In genomic region chr17:39626671-39627169, GRCh38 we compare ENCODE assay signal across 8 cellular contexts. TPM values are rescaled to one million over a fixed set of nuclear protein-coding genes. Genes with fewer than 3 reads are reported as not detected.
A peak's percentile ranks its signal among the peaks of the same experiment; 100 is the strongest.
DNase-seq lines count a peak whose midpoint lies in the region; ATAC-seq and TF ChIP-seq lines count a peak whose summit lies in the region.

TSS of gene PPP1R1B (plus strand) at chr17:39626952. CDS start at chr17:39627393, 441 bp downstream.

- H3K27ac Mint-ChIP-seq in activated T-cell treated with anti-CD3 and anti-CD28 coated beads, Interleukin-2, amount 50 U/mL, for 72 hours, result no peak within 1 kb of the TSS
- H3K27ac Mint-ChIP-seq in chondrocyte (ENCODE audit: unreplicated experiment), result no peak within 1 kb of the TSS

- WGBS in mesodermal cell (ENCODE audit: insufficient coverage in 2 of 2), 2 experiments, result 0 to 1% methylated on average over 10 to 21 of the region's 25 CpGs

- peaks cover 48% of the 10 kb centered on the region for H3K27me3 Mint-ChIP-seq in activated T-cell treated with anti-CD3 and anti-CD28 coated beads, Interleukin-2, amount 50 U/mL, for 72 hours (ENCODE audit: low read depth)
- peaks cover 42% of the 10 kb centered on the region for H3K27me3 Mint-ChIP-seq in chondrocyte (ENCODE audit: low read depth)

- DNase-seq in activated T-cell treated with anti-CD3 and anti-CD28 coated beads, Interleukin-2, amount 50 U/mL, for 72 hours, result no peak
- DNase-seq in activated T-cell treated with anti-CD3 and anti-CD28 coated beads, Interleukin-2, amount 50 U/mL, for 1 hour, result no peak
- DNase-seq in chondrocyte (ENCODE audit: low spot score) (no peak), thoracic aorta (ENCODE audit: low spot score) (no peak), DMS153 treated with DMSO at 0.1 percent for 48 hours (lab: John Stamatoyannopoulos, UW; ENCODE audit: unreplicated experiment) (no peak), GDM1 (lab: John Stamatoyannopoulos, UW) (no peak)

- H3K4me1 Mint-ChIP-seq in activated T-cell treated with anti-CD3 and anti-CD28 coated beads, Interleukin-2, amount 50 U/mL, for 72 hours (ENCODE audit: low read depth), result peaks cover 43% of the 10 kb centered on the region
- H3K4me1 Mint-ChIP-seq in chondrocyte (ENCODE audit: low read depth), result peaks cover 17% of the 10 kb centered on the region

- H3K4me1 ChIP-seq in mesodermal cell (ENCODE audit: control insufficient read depth, insufficient read depth, low read length, poor library complexity, severe bottlenecking), result peaks cover 11% of the 10 kb centered on the region
- H3K4me1 ChIP-seq in thoracic aorta (ENCODE audit: control insufficient read depth in 1 of 2, low read depth in 2 of 2), result peaks cover 3 to 22% of the 10 kb centered on the region in 2 donors

- H3K27ac ChIP-seq in mesodermal cell (ENCODE audit: low read depth, low read length, severe bottlenecking), result no peak within 1 kb of the TSS
- peak within 1 kb of the TSS in 1 of 2 donors; percentile 47 for H3K27ac ChIP-seq in thoracic aorta

- no peak for ATAC-seq in activated T-cell treated with anti-CD3 and anti-CD28 coated beads, Interleukin-2, amount 50 U/mL, for 72 hours (replicated peaks in 1 of 2)
- ATAC-seq in thoracic aorta (ENCODE audit: insufficient number of reproducible peaks, low FRiP score, low read depth) (no peak), HG02763 (IDR thresholded peaks at IDR 0.05; ENCODE audit: unreplicated experiment) (no peak)

- H3K9me3 Mint-ChIP-seq in activated T-cell treated with anti-CD3 and anti-CD28 coated beads, Interleukin-2, amount 50 U/mL, for 72 hours, result no peaks in the 10 kb centered on the region
- no peaks in the 10 kb centered on the region for H3K9me3 Mint-ChIP-seq in chondrocyte (ENCODE audit: low read depth)

- H3K9me3 ChIP-seq in mesodermal cell (ENCODE audit: control insufficient read depth, low read length) (no peaks in the 10 kb centered on the region), thoracic aorta (no peaks in the 10 kb centered on the region)

- no peaks in the 10 kb centered on the region for H3K36me3 Mint-ChIP-seq in activated T-cell treated with anti-CD3 and anti-CD28 coated beads, Interleukin-2, amount 50 U/mL, for 72 hours (ENCODE audit: insufficient read depth in 2 of 2)
- H3K36me3 Mint-ChIP-seq in chondrocyte (ENCODE audit: low read depth), result peaks cover 3% of the 10 kb centered on the region

- H3K36me3 ChIP-seq in mesodermal cell (ENCODE audit: control insufficient read depth, insufficient read depth, low read length) (no peaks in the 10 kb centered on the region), thoracic aorta (no peaks in the 10 kb centered on the region)

- H3K27me3 ChIP-seq in thoracic aorta (replicated peaks; ENCODE audit: insufficient read depth), result no peaks in the 10 kb centered on the region

- H3K4me3 Mint-ChIP-seq in activated T-cell treated with anti-CD3 and anti-CD28 coated beads, Interleukin-2, amount 50 U/mL, for 72 hours, result peak within 1 kb of the TSS; percentile 73 to 77
- H3K4me3 Mint-ChIP-seq in chondrocyte (ENCODE audit: unreplicated experiment), result peak within 1 kb of the TSS; percentile 65

- no peak for TF ChIP-seq CTCF in chondrocyte (IDR thresholded peaks at IDR 0.05)
- no peak for TF ChIP-seq CTCF in thoracic aorta (IDR thresholded peaks at IDR 0.05)

- H3K4me3 ChIP-seq in mesodermal cell (ENCODE audit: extremely low read depth, insufficient read depth, low read length, poor library complexity, severe bottlenecking) (peak within 1 kb of the TSS; percentile 35), thoracic aorta (peak within 1 kb of the TSS; percentile 45)

RNA-seq across cellular contexts. Expression of gene PPP1R1B, which starts in this region (rescaled TPM):
- not detected for total RNA-seq in activated T-cell treated with anti-CD3 and anti-CD28 coated beads, Interleukin-2, amount 50 U/mL, for 72 hours
- 0.12 to 0.75 TPM in 2 of 3 replicates, not detected in the other for total RNA-seq in chondrocyte
- polyA plus RNA-seq in mesodermal cell (2013, experiment 1 of 2), result 0.37 TPM
- 0.56 TPM for polyA plus RNA-seq in mesodermal cell (2013, experiment 2 of 2)
- total RNA-seq in thoracic aorta, result 1 to 10 TPM in 1 of 2 donors, under 1 TPM in 1; 0.27 to 2.1 TPM
